In genomic region chr1:180502361-180503273, GRCh38 we compare ENCODE assay signal across 8 cellular contexts. TPM values are rescaled to one million over a fixed set of nuclear protein-coding genes. Genes with fewer than 3 reads are reported as not detected.
DNase-seq lines count a peak whose midpoint lies in the region; ATAC-seq and TF ChIP-seq lines count a peak whose summit lies in the region.

A gene with protein sequence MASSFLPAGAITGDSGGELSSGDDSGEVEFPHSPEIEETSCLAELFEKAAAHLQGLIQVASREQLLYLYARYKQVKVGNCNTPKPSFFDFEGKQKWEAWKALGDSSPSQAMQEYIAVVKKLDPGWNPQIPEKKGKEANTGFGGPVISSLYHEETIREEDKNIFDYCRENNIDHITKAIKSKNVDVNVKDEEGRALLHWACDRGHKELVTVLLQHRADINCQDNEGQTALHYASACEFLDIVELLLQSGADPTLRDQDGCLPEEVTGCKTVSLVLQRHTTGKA (minus strand): TSS chr1:180502577. CDS start chr1:180502266, 311 bp downstream.

- CTCF ChIA-PET in PC-3 (lab: Charles Lee): no interaction called here

- DNase-seq in DMS53 (lab: John Stamatoyannopoulos, UW): peak; percentile 96
- peak; percentile 81 for DNase-seq in HuH-7 (ENCODE audit: low spot score)
- DNase-seq in PC-3: peak; percentile 78
- peak; percentile 84 for DNase-seq in activated T-cell treated with anti-CD3 and anti-CD28 coated beads for 48 hours (ENCODE audit: low read depth)
- peak; percentile 92 for DNase-seq in erythroblast (lab: John Stamatoyannopoulos, UW)
- DNase-seq in stimulated activated CD8-positive, alpha-beta memory T cell treated with anti-CD3 and anti-CD28 coated beads, Interleukin-7, amount 100 ng/mL, for 1 hour (ENCODE audit: low read depth in 2 of 2): peak; percentile 68 to 71

- no peaks in the 10 kb centered on the region for H3K9me3 ChIP-seq in PC-3 (ENCODE audit: low read length)
- H3K9me3 ChIP-seq in mucosa of stomach (ENCODE audit: control insufficient read depth, low read length): no peaks in the 10 kb centered on the region

- H3K4me3 ChIP-seq in PC-3 (ENCODE audit: low read length) (peak within 1 kb of the TSS; percentile 95), mucosa of stomach (ENCODE audit: low read length) (peak within 1 kb of the TSS; percentile 87)

- H3K4me2 ChIP-seq in PC-3 (ENCODE audit: low read length): peak within 1 kb of the TSS; percentile 81

- H3K27me3 ChIP-seq in PC-3 (ENCODE audit: low read length) (no peaks in the 10 kb centered on the region), mucosa of stomach (ENCODE audit: control insufficient read depth, insufficient read depth, low read length) (no peaks in the 10 kb centered on the region)

- POLR2A ChIA-PET in PC-3 (lab: Charles Lee; ENCODE audit: unreplicated experiment): interaction anchor here (0.6 kb wide), 2 partner anchors 22 to 189 kb away, joined by 3 to 6 read pairs; no protein-coding TSS in a partner anchor

- H3K79me2 ChIP-seq in PC-3 (ENCODE audit: low read length): peaks cover 47% of the 10 kb centered on the region

- no peaks in the 10 kb centered on the region for H3K36me3 ChIP-seq in PC-3 (ENCODE audit: low read depth, low read length)
- no peaks in the 10 kb centered on the region for H3K36me3 ChIP-seq in mucosa of stomach (ENCODE audit: control insufficient read depth, insufficient read depth, low read length)

- peak within 1 kb of the TSS; percentile 83 for H2AFZ ChIP-seq in PC-3 (ENCODE audit: low read length)

- peak; percentile 86 for TF ChIP-seq POLR2A in erythroblast (IDR thresholded peaks at IDR 0.05; ENCODE audit: low read length)

- H3K9me2 ChIP-seq in PC-3 (replicated peaks; ENCODE audit: low read length): no peaks in the 10 kb centered on the region

- no peak for TF ChIP-seq CTCF in PC-3 (conservative IDR thresholded peaks at IDR 0.05; ENCODE audit: low read depth, low read length)

- H3F3A ChIP-seq in PC-3 (ENCODE audit: low read length, unreplicated experiment): no peaks in the 10 kb centered on the region

- H3K4me1 ChIP-seq in PC-3 (ENCODE audit: insufficient read depth, low read length): peaks cover 19% of the 10 kb centered on the region
- H3K4me1 ChIP-seq in mucosa of stomach (ENCODE audit: control insufficient read depth, insufficient read depth, low read length): peaks cover 5% of the 10 kb centered on the region

- no TSS peak for BruUV-seq in PC-3 (replicated peaks; lab: Mats Ljungman, UMichigan)

- peak within 1 kb of the TSS; percentile 93 for H3K9ac ChIP-seq in PC-3 (ENCODE audit: low read length)
- H3K9ac ChIP-seq in mucosa of stomach (ENCODE audit: low read length): peak within 1 kb of the TSS; percentile 78

- ATAC-seq in GM21526 (IDR thresholded peaks at IDR 0.05; ENCODE audit: low FRiP score, unreplicated experiment) (peak; percentile 86), PC-3 (peak; percentile 90)

- peak within 1 kb of the TSS; percentile 94 for H3K27ac ChIP-seq in PC-3 (ENCODE audit: low read length)

- intact Hi-C loops in PC-3 (cut with micrococcal nuclease): no loop called here

- H4K20me1 ChIP-seq in PC-3 (ENCODE audit: low read length): 0 out of 2 replicates have a peak, but pooled peaks cover 3% of the 10 kb centered on the region

RNA-seq across cellular contexts. Expression of the gene that starts here (rescaled TPM):
- total RNA-seq in PC-3 (2014; rRNA removed): 43.3 and 69.6 TPM in 2 replicates

Comparison
In these comparisons a context has a peak if more than half of its experiments do, and no peak if none do; other contexts are left out.
1. Peak in every context shown above with its lines: DNase-seq, ATAC-seq, H3K4me3 ChIP-seq and H3K27ac ChIP-seq.